13 cellular contexts compared by ENCODE assay signal in genomic region chr3:73365756-73366397, GRCh38.
DNase-seq lines count a peak whose midpoint lies in the region.
"Had no signal": no experiment of that assay in that cellular context is flagged by ENCODE, and none has a peak within 500 bp of the region (broad histone marks: within the 10 kb centered on the region; RNA-seq: fewer than 3 reads in every experiment).

No MANE protein-coding gene starts in this region.

- CTCF ChIA-PET in CD8-positive, alpha-beta memory T cell (lab: Charles Lee) = no interaction called here

- H3K27me3 ChIP-seq in skeletal muscle satellite cell (ENCODE audit: control insufficient read depth, insufficient read depth, low read length) = no peaks in the 10 kb centered on the region
- no peaks in the 10 kb centered on the region for H3K27me3 ChIP-seq in CD8-positive, alpha-beta memory T cell (ENCODE audit: insufficient read depth, low read length, poor library complexity, severe bottlenecking)
- no peaks in the 10 kb centered on the region for H3K27me3 ChIP-seq in H7 (ENCODE audit: control insufficient read depth, insufficient read depth, low read length)

- no peak overlapping the region for H3K9ac ChIP-seq in skeletal muscle satellite cell (ENCODE audit: low read depth, low read length)

- H3K36me3 Mint-ChIP-seq in CD8-positive, alpha-beta memory T cell = no peaks in the 10 kb centered on the region
- H3K36me3 Mint-ChIP-seq: activated CD8-positive, alpha-beta memory T cell treated with anti-CD3 and anti-CD28 coated beads, Interleukin-2, amount 10 ng/mL, durations not matched to agents 7 days and 5 days; stimulated activated naive B cell treated with anti-CD40 and anti-IgM and Interleukin-4, amounts not matched to agents 10 μg/mL and 1 μg/mL and 100 μg/mL, for 72 hours had no signal

- peaks cover 0 to 7% (median 3%) of the 10 kb centered on the region in 5 donors for H3K9me3 Mint-ChIP-seq in CD8-positive, alpha-beta memory T cell

- POLR2A ChIA-PET in CD8-positive, alpha-beta memory T cell (lab: Charles Lee) = no interaction called here

- no peaks in the 10 kb centered on the region for H3K36me3 ChIP-seq in skeletal muscle satellite cell (ENCODE audit: insufficient read depth, low read length)
- no peaks in the 10 kb centered on the region for H3K36me3 ChIP-seq in CD8-positive, alpha-beta memory T cell (ENCODE audit: insufficient read depth, low read length)
- H3K36me3 ChIP-seq in H7 (replicated peaks; ENCODE audit: control insufficient read depth, insufficient read depth, low read length) = no peaks in the 10 kb centered on the region

- H3K4me1 Mint-ChIP-seq in CD8-positive, alpha-beta memory T cell = no peaks in the 10 kb centered on the region
- H3K4me1 Mint-ChIP-seq: activated CD8-positive, alpha-beta memory T cell treated with anti-CD3 and anti-CD28 coated beads, Interleukin-2, amount 10 ng/mL, durations not matched to agents 7 days and 5 days; stimulated activated naive B cell treated with anti-CD40 and anti-IgM and Interleukin-4, amounts not matched to agents 10 μg/mL and 1 μg/mL and 100 μg/mL, for 72 hours had no signal

- no peaks in the 10 kb centered on the region for H3K9me3 ChIP-seq in skeletal muscle satellite cell (replicated peaks; ENCODE audit: low read length)
- no peaks in the 10 kb centered on the region for H3K9me3 ChIP-seq in CD8-positive, alpha-beta memory T cell (ENCODE audit: low read length)

- peak; percentile 31 for DNase-seq in GM04503 (ENCODE audit: low read depth)
- DNase-seq in cerebellar cortex (ENCODE audit: low spot score) = peak; percentile 6
- peak; percentile 14 for DNase-seq in iris pigment epithelial cell (ENCODE audit: low read depth)
- no peak for DNase-seq in SW480 (ENCODE audit: low spot score)
- no peak for DNase-seq in CD8-positive, alpha-beta memory T cell
- no peak for DNase-seq in H7
- DNase-seq in GF-D8 (lab: John Stamatoyannopoulos, UW) = no peak
- DNase-seq: activated CD8-positive, alpha-beta memory T cell treated with anti-CD3 and anti-CD28 coated beads, Interleukin-2, amount 10 ng/mL, durations not matched to agents 7 days and 5 days; CD4-positive, alpha-beta T cell; MM.1S; stimulated activated naive B cell treated with anti-CD40 and anti-IgM and Interleukin-4, amounts not matched to agents 10 μg/mL and 1 μg/mL and 100 μg/mL, for 72 hours had no signal

- H3K4me3 Mint-ChIP-seq in CD8-positive, alpha-beta memory T cell = no peak overlapping the region
- H3K4me3 Mint-ChIP-seq: activated CD8-positive, alpha-beta memory T cell treated with anti-CD3 and anti-CD28 coated beads, Interleukin-2, amount 10 ng/mL, durations not matched to agents 7 days and 5 days; CD4-positive, alpha-beta T cell; stimulated activated naive B cell treated with anti-CD40 and anti-IgM and Interleukin-4, amounts not matched to agents 10 μg/mL and 1 μg/mL and 100 μg/mL, for 72 hours; T-helper 1 cell treated with Interleukin-12 subunit alpha and Interleukin-12 subunit beta and Interleukin-4 antibody, amounts not matched to agents 30 μg/mL and 1 μg/mL, for 36 hours had no signal

- H3K27me3 Mint-ChIP-seq in CD8-positive, alpha-beta memory T cell = peaks cover 0 to 3% of the 10 kb centered on the region in 2 donors
- H3K27me3 Mint-ChIP-seq: activated CD8-positive, alpha-beta memory T cell treated with anti-CD3 and anti-CD28 coated beads, Interleukin-2, amount 10 ng/mL, durations not matched to agents 7 days and 5 days; CD4-positive, alpha-beta T cell; stimulated activated naive B cell treated with anti-CD40 and anti-IgM and Interleukin-4, amounts not matched to agents 10 μg/mL and 1 μg/mL and 100 μg/mL, for 72 hours had no signal

- H3K4me2 ChIP-seq in skeletal muscle satellite cell (ENCODE audit: low read length) = peak overlapping the region; percentile 60

- H3K27ac ChIP-seq in CD8-positive, alpha-beta memory T cell (ENCODE audit: low read depth, low read length) = no peak overlapping the region

- H3K4me1 ChIP-seq in skeletal muscle satellite cell (ENCODE audit: control insufficient read depth, insufficient read depth, low read length) = peaks cover 2% of the 10 kb centered on the region
- no peaks in the 10 kb centered on the region for H3K4me1 ChIP-seq in CD8-positive, alpha-beta memory T cell (ENCODE audit: insufficient read depth, low read length)

- H3K27ac Mint-ChIP-seq in CD8-positive, alpha-beta memory T cell = no peak overlapping the region
- H3K27ac Mint-ChIP-seq: activated CD8-positive, alpha-beta memory T cell treated with anti-CD3 and anti-CD28 coated beads, Interleukin-2, amount 10 ng/mL, durations not matched to agents 7 days and 5 days; CD4-positive, alpha-beta T cell; stimulated activated naive B cell treated with anti-CD40 and anti-IgM and Interleukin-4, amounts not matched to agents 10 μg/mL and 1 μg/mL and 100 μg/mL, for 72 hours; T-helper 1 cell treated with Interleukin-12 subunit alpha and Interleukin-12 subunit beta and Interleukin-4 antibody, amounts not matched to agents 30 μg/mL and 1 μg/mL, for 36 hours had no signal

- H3K4me3 ChIP-seq in skeletal muscle satellite cell (ENCODE audit: low read length) (no peak overlapping the region), H7 (ENCODE audit: insufficient read depth, low read depth, low read length) (no peak overlapping the region)
- H3K4me3 ChIP-seq in CD8-positive, alpha-beta memory T cell (ENCODE audit: low read length) = no peak overlapping the region

Comparison
In these comparisons a context has a peak if more than half of its experiments do, and no peak if none do; other contexts are left out.
1. DNase-seq: peak in GM04503 (single experiment), cerebellar cortex (single experiment) and iris pigment epithelial cell (single experiment); none in SW480 (single experiment), CD8-positive, alpha-beta memory T cell (0 of 5), H7 (single experiment) and GF-D8 (single experiment).